ENCODE assay signal across 8 cellular contexts in the genomic region with DNA sequence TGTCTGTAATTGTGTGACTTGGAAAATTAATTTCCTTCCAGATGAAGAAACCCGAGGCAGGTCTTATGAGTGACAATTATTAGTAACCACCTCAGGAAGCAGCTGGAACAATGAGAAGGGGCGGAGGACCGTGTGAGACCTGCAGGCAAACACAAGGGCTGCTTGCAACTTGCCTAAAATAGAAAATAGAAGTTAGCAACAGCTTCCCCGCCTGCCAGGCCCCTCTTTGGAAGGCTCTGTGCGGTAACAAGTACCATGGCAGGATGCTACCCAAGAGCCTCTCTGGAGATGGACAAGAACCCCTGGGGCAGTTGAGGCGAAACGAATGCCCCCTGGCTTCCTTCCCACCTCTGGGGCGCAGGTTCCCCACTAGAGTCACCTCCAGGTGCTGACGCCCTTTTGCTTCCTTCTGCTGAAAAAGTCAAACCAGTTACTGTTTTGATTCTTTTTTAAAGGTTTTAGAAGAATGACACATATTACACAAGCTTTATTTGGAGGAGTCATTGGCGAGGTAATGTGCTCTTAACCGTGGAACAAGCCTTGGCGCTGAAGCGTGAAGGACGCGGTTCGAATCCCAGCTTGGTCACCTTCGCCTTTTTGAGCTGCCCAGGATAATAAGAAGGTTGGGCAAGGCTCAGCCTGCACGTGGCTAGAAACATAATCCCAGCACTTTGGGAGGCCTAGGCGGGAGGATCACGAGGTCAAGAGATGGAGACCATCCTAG. TPM values are rescaled to one million over a fixed set of nuclear protein-coding genes. Genes with fewer than 3 reads are reported as not detected.
A peak's percentile ranks its signal among the peaks of the same experiment; 100 is the strongest.
DNase-seq lines count a peak whose midpoint lies in the region; ATAC-seq and TF ChIP-seq lines count a peak whose summit lies in the region.

No MANE protein-coding gene starts in this region.

- no peak overlapping the region for H3K27ac Mint-ChIP-seq in CD14-positive monocyte
- no peak overlapping the region for H3K27ac Mint-ChIP-seq in HFFc6
- no peak overlapping the region for H3K27ac Mint-ChIP-seq in chondrocyte (ENCODE audit: unreplicated experiment)
- peak overlapping the region in 2 of 3 experiments; percentile 80 to 82 for H3K27ac Mint-ChIP-seq in nephron

- H3K27me3 Mint-ChIP-seq in CD14-positive monocyte (ENCODE audit: low read depth in 3 of 3) = peaks cover 45 to 69% (median 49%) of the 10 kb centered on the region in 3 donors
- peaks cover 6% of the 10 kb centered on the region for H3K27me3 Mint-ChIP-seq in HFFc6 (ENCODE audit: insufficient read depth)
- no peaks in the 10 kb centered on the region for H3K27me3 Mint-ChIP-seq in chondrocyte (ENCODE audit: low read depth)
- H3K27me3 Mint-ChIP-seq in nephron (ENCODE audit: low read depth) = peaks cover 17% of the 10 kb centered on the region

- DNase-seq in CD14-positive monocyte (ENCODE audit: low spot score) (no peak), HFFc6 (no peak), chondrocyte (ENCODE audit: low spot score) (no peak), NCI-H82 (lab: John Stamatoyannopoulos, UW) (no peak), RPMI8226 (no peak), cerebellum (ENCODE audit: low spot score) (no peak)

- H3K36me3 Mint-ChIP-seq in CD14-positive monocyte (peaks cover 0 to 1% of the 10 kb centered on the region in 2 donors), HFFc6 (ENCODE audit: low read depth) (no peaks in the 10 kb centered on the region), chondrocyte (ENCODE audit: low read depth) (no peaks in the 10 kb centered on the region), nephron (ENCODE audit: low read depth) (no peaks in the 10 kb centered on the region)

- ATAC-seq in GM18861 (IDR thresholded peaks at IDR 0.05; ENCODE audit: unreplicated experiment) = no peak

- peak overlapping the region; percentile 58 to 90 for H3K4me3 Mint-ChIP-seq in CD14-positive monocyte
- peak overlapping the region; percentile 83 for H3K4me3 Mint-ChIP-seq in HFFc6
- peak overlapping the region; percentile 63 for H3K4me3 Mint-ChIP-seq in chondrocyte (ENCODE audit: unreplicated experiment)
- peak overlapping the region; percentile 84 to 90 (median 89) for H3K4me3 Mint-ChIP-seq in nephron

- TF ChIP-seq CTCF in CD14-positive monocyte (IDR thresholded peaks at IDR 0.05) (no peak), HFFc6 (IDR thresholded peaks at IDR 0.05) (no peak), chondrocyte (IDR thresholded peaks at IDR 0.05) (no peak), nephron (IDR thresholded peaks at IDR 0.05; ENCODE audit: unreplicated experiment in 3 of 3) (no peak)

- H3K9me3 Mint-ChIP-seq in CD14-positive monocyte (peaks cover 0 to 10% (median 6%) of the 10 kb centered on the region in 7 donors), HFFc6 (no peaks in the 10 kb centered on the region), chondrocyte (ENCODE audit: low read depth) (no peaks in the 10 kb centered on the region), nephron (no peaks in the 10 kb centered on the region)

- intact Hi-C loops in CD14-positive monocyte (cut with micrococcal nuclease) = loop anchor here in 1 of 2 donors (5.0 kb wide), 1 partner anchor 281 kb away; no protein-coding TSS in a partner anchor

- H3K4me1 Mint-ChIP-seq in CD14-positive monocyte (peaks cover 17% of the 10 kb centered on the region), HFFc6 (ENCODE audit: low read depth) (no peaks in the 10 kb centered on the region), chondrocyte (ENCODE audit: low read depth) (peaks cover 14% of the 10 kb centered on the region), nephron (peaks cover 4% of the 10 kb centered on the region)

RNA-seq across cellular contexts. Expression of a gene that starts 47.0 kb away (rescaled TPM):
- under 1 TPM in 1 of 2 donors, not detected in 1; 0.05 TPM for polyA plus RNA-seq in CD14-positive monocyte
- total RNA-seq in HFFc6 (2021; fragmentation: NEBNext Ultra II Directional; extraction: Animal tissue kit (Norgen Biotek cat#: 25700)) = 1 to 10 TPM; 4.6 to 7.6 (median 7.4) TPM
- total RNA-seq in chondrocyte = 13.2 to 23.4 TPM (median 22.1 TPM) in 3 replicates
- total RNA-seq in cerebellum = 11.9 TPM

RNA-seq across cellular contexts. Expression of a gene that starts 50.3 kb away (rescaled TPM):
- polyA plus RNA-seq in CD14-positive monocyte = not detected
- not detected for total RNA-seq in HFFc6 (2021; fragmentation: NEBNext Ultra II Directional; extraction: Animal tissue kit (Norgen Biotek cat#: 25700))
- total RNA-seq in chondrocyte (not detected in 3 replicates), cerebellum (0.27 TPM)

Comparison
In these comparisons a context has a peak if more than half of its experiments do, and no peak if none do; other contexts are left out.
1. H3K27ac Mint-ChIP-seq: peak in nephron (2 of 3); none in CD14-positive monocyte (0 of 7), HFFc6 (single experiment) and chondrocyte (single experiment).
2. Peak in every context shown above with its lines, with median percentiles within 50 percentile points of each other: H3K4me3 Mint-ChIP-seq.